Comparison of ENCODE assay signal across 7 cellular contexts in the genomic region with DNA sequence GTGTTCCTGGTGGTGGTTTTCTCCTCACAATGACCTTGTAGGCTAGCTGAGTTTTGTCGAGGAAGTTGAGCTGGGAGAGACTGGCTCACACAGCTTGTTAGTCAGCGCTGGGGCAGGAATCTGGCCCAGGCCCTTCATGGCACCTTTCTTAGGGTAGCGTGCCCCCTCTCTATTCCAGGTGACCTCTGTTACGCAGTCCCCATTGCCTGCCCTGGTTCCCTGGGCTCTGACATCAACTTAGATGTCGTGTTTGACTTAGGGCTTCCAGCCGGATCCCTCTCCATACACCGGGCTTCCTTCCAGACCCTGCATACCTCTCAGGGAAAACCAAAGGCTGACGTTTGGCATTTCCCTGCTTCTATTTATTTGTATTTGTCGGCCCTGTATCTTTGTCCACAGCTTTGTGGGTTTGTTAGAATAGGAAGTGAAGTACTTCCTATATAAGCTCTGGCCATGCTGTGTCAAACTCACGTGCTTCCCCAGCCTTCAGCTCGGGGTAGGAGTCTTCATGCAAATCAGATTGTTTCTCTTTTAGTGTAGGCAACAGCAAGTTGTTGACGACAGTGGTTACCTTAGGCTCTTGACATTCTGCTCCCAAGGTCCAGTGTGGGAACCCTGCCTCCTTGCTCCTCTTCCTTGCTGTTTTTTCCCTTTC. TPM values are rescaled to one million over a fixed set of nuclear protein-coding genes. Genes with fewer than 3 reads are reported as not detected.
A peak's percentile ranks its signal among the peaks of the same experiment; 100 is the strongest.
DNase-seq lines count a peak whose midpoint lies in the region; ATAC-seq lines count a peak whose summit lies in the region.

No MANE protein-coding gene starts in this region.

- H3K4me1 ChIP-seq in GM23248 (ENCODE audit: insufficient read depth): peaks cover 45% of the 10 kb centered on the region

- H3K79me2 ChIP-seq in GM23248 (ENCODE audit: insufficient read depth): peaks cover 98% of the 10 kb centered on the region

- ATAC-seq in GM18508 (IDR thresholded peaks at IDR 0.05; ENCODE audit: insufficient read depth, unreplicated experiment): peak; percentile 53
- peak; percentile 23 to 36 for ATAC-seq in activated naive CD4-positive, alpha-beta T cell treated with anti-CD3 and anti-CD28 coated beads, Interleukin-2, amount 50 U/mL, for 72 hours
- peak; percentile 10 for ATAC-seq in stimulated activated naive CD8-positive, alpha-beta T cell treated with anti-CD3 and anti-CD28 coated beads, Interleukin-15, Interleukin-2, amounts not matched to agents 100 U/mL and 50 U/mL, for 24 hours

- no peaks in the 10 kb centered on the region for H3K27me3 ChIP-seq in GM23248 (replicated peaks; ENCODE audit: insufficient read depth)

- H3K36me3 ChIP-seq in GM23248 (ENCODE audit: low read depth): no peaks in the 10 kb centered on the region

- peak overlapping the region; percentile 9; the same call in 1 of the 2 replicates for H3K9ac ChIP-seq in GM23248

- H3K9me3 Mint-ChIP-seq in activated naive CD4-positive, alpha-beta T cell treated with anti-CD3 and anti-CD28 coated beads, Interleukin-2, amount 50 U/mL, for 72 hours: no peaks in the 10 kb centered on the region

- DNase-seq in GM23248 (peak; percentile 41), M059J (ENCODE audit: low read depth) (peak; percentile 94), iris pigment epithelial cell (ENCODE audit: low read depth) (peak; percentile 78), NCI-H2171 (lab: John Stamatoyannopoulos, UW) (no peak)
- DNase-seq in activated naive CD4-positive, alpha-beta T cell treated with anti-CD3 and anti-CD28 coated beads, Interleukin-2, amount 50 U/mL, for 72 hours (ENCODE audit: low spot score in 2 of 2): no peak
- DNase-seq in stimulated activated naive CD8-positive, alpha-beta T cell treated with anti-CD3 and anti-CD28 coated beads, Interleukin-15, Interleukin-2, amounts not matched to agents 100 U/mL and 50 U/mL, for 24 hours: no peak

- no peak overlapping the region for H2AFZ ChIP-seq in GM23248

- H3K9me3 ChIP-seq in GM23248 (ENCODE audit: low read depth): no peaks in the 10 kb centered on the region

- peaks cover 8 to 9% of the 10 kb centered on the region in 2 donors for H3K36me3 Mint-ChIP-seq in activated naive CD4-positive, alpha-beta T cell treated with anti-CD3 and anti-CD28 coated beads, Interleukin-2, amount 50 U/mL, for 72 hours

- no peaks in the 10 kb centered on the region for H3K9me2 ChIP-seq in GM23248 (ENCODE audit: insufficient read depth)

- H3F3A ChIP-seq in GM23248 (ENCODE audit: insufficient read depth): peaks cover 15% of the 10 kb centered on the region

- H3K27ac Mint-ChIP-seq in activated naive CD4-positive, alpha-beta T cell treated with anti-CD3 and anti-CD28 coated beads, Interleukin-2, amount 50 U/mL, for 72 hours: peak overlapping the region; percentile 93 to 98

- no peak overlapping the region for H3K4me3 ChIP-seq in GM23248

- peaks cover 6% of the 10 kb centered on the region; the same call in 1 of the 2 replicates for H4K20me1 ChIP-seq in GM23248 (ENCODE audit: insufficient read depth)

- no peak overlapping the region for H3K4me2 ChIP-seq in GM23248 (ENCODE audit: unreplicated experiment)

- WGBS in GM23248 (ENCODE audit: low coverage in 1 of 2, low lambda C conversion rate in 2 of 2, missing lambda C conversion rate in 2 of 2), 2 experiments: 51 to 57% methylated on average over 12 of the region's 12 CpGs

- in situ Hi-C loops in GM23248 (cut with MboI): no loop called here

- no peak overlapping the region; the same call in 1 of the 2 replicates for H3K27ac ChIP-seq in GM23248

RNA-seq across cellular contexts. Expression of gene IGF2R, which starts 12.8 kb away (rescaled TPM):
- total RNA-seq in GM23248 (2014; rRNA removed; shearing (Covaris generic)): 30.9 TPM in 2 replicates
- polyA plus RNA-seq in GM23248 (2016; fragmentation: Nextera tagmentation; extraction: Ambion mirVana): 8.1 and 8.8 TPM in 2 replicates
- total RNA-seq in M059J (2014; rRNA removed; shearing (Covaris generic)): 41.4 and 67.8 TPM in 2 replicates
- total RNA-seq in activated naive CD4-positive, alpha-beta T cell treated with anti-CD3 and anti-CD28 coated beads, Interleukin-2, amount 50 U/mL, for 72 hours: 100 to 1,000 TPM in 1 of 2 donors, 10 to 100 TPM in 1; 73.8 to 105 TPM

Comparison
In these comparisons a context has a peak if more than half of its experiments do, and no peak if none do; other contexts are left out.
1. DNase-seq: peak in GM23248 (single experiment), M059J (single experiment) and iris pigment epithelial cell (single experiment); none in activated naive CD4-positive, alpha-beta T cell treated with anti-CD3 and anti-CD28 coated beads, Interleukin-2, amount 50 U/mL, for 72 hours (0 of 2), stimulated activated naive CD8-positive, alpha-beta T cell treated with anti-CD3 and anti-CD28 coated beads, Interleukin-15, Interleukin-2, amounts not matched to agents 100 U/mL and 50 U/mL, for 24 hours (single experiment) and NCI-H2171 (single experiment).
2. Peak in every context shown above with its lines, with median percentiles within 50 percentile points of each other: ATAC-seq.